Comparison of ENCODE assay signal across 1 cellular context in genomic region chr1:44616991-44617702, GRCh38.
TF ChIP-seq lines count a peak whose summit lies in the region.

No MANE protein-coding gene starts in this region.

TF ChIP-seq in HepG2, 621 proteins besides CTCF, POLR2A, EP300 and RAD21 (continues in another document):
- TF ChIP-seq FOXO4 (CRISPR knock-in tag; conservative IDR thresholded peaks at IDR 0.05) (0 out of 2 replicates have a peak, but pooled peaks have one; percentile 65), KAT2B (IDR thresholded peaks at IDR 0.05; ENCODE audit: borderline replicate concordance, low read depth, low read length) (peak; percentile 97), ZNF746 (CRISPR knock-in tag; IDR thresholded peaks at IDR 0.05) (peak; percentile 68; the same call in 1 of the 2 replicates), HOXD1 (CRISPR knock-in tag; IDR thresholded peaks at IDR 0.05) (0 out of 2 replicates have a peak, but pooled peaks have one; percentile 32), ZNF431 (CRISPR knock-in tag; IDR thresholded peaks at IDR 0.05; ENCODE audit: borderline replicate concordance, low read depth) (0 out of 2 replicates have a peak, but pooled peaks have one; percentile 53), WIZ (CRISPR knock-in tag; IDR thresholded peaks at IDR 0.05) (no peak), ESRRA (CRISPR knock-in tag; IDR thresholded peaks at IDR 0.05; ENCODE audit: low read depth) (peak; percentile 57; the same call in 1 of the 2 replicates), TBX2 (CRISPR knock-in tag; IDR thresholded peaks at IDR 0.05; ENCODE audit: borderline replicate concordance) (0 out of 2 replicates have a peak, but pooled peaks have one; percentile 16), KDM1A (CRISPR knock-in tag; IDR thresholded peaks at IDR 0.05) (no peak), ADNP (CRISPR knock-in tag; IDR thresholded peaks at IDR 0.05) (no peak), ZNF784 (CRISPR knock-in tag; IDR thresholded peaks at IDR 0.05; ENCODE audit: borderline replicate concordance) (no peak), SALL1 (CRISPR knock-in tag; IDR thresholded peaks at IDR 0.05) (peak; percentile 43; the same call in 1 of the 2 replicates), LCORL (IDR thresholded peaks at IDR 0.05) (no peak), LCORL (CRISPR knock-in tag; IDR thresholded peaks at IDR 0.05) (peak; percentile 93), ZNF17 (CRISPR knock-in tag; IDR thresholded peaks at IDR 0.05) (no peak), HDAC1 (CRISPR knock-in tag; IDR thresholded peaks at IDR 0.05) (peak; percentile 68), ZNF180 (CRISPR knock-in tag; IDR thresholded peaks at IDR 0.05; ENCODE audit: borderline replicate concordance, low read depth) (no peak), SKI (IDR thresholded peaks at IDR 0.05; ENCODE audit: partially characterized antibody) (peak; percentile 75), ATF7 (IDR thresholded peaks at IDR 0.05) (no peak), ATF7 (CRISPR knock-in tag; IDR thresholded peaks at IDR 0.05) (no peak), MEIS1 (CRISPR knock-in tag; IDR thresholded peaks at IDR 0.05; ENCODE audit: borderline replicate concordance) (peak; percentile 39; the same call in 1 of the 2 replicates), ZNF709 (CRISPR knock-in tag; IDR thresholded peaks at IDR 0.05) (no peak), ZNF512B (CRISPR knock-in tag; IDR thresholded peaks at IDR 0.05; ENCODE audit: borderline replicate concordance) (no peak), SKIL (CRISPR knock-in tag; IDR thresholded peaks at IDR 0.05; ENCODE audit: borderline replicate concordance) (peak; percentile 66; the same call in 1 of the 2 replicates), ZNF687 (CRISPR knock-in tag; IDR thresholded peaks at IDR 0.05) (peak; percentile 53), ZNF138 (CRISPR knock-in tag; IDR thresholded peaks at IDR 0.05; ENCODE audit: low read depth) (no peak), ETV5 (CRISPR knock-in tag; IDR thresholded peaks at IDR 0.05; ENCODE audit: borderline replicate concordance) (no peak), ZSCAN29 (CRISPR knock-in tag; conservative IDR thresholded peaks at IDR 0.05) (no peak), HNRNPLL (IDR thresholded peaks at IDR 0.05; ENCODE audit: low read depth, low read length, poor library complexity, severe bottlenecking) (no peak), ZNF362 (CRISPR knock-in tag; IDR thresholded peaks at IDR 0.05; ENCODE audit: borderline replicate concordance) (no peak), KLF12 (CRISPR knock-in tag; IDR thresholded peaks at IDR 0.05; ENCODE audit: borderline replicate concordance) (peak; percentile 37; the same call in 1 of the 2 replicates), HOXA3 (CRISPR knock-in tag; IDR thresholded peaks at IDR 0.05) (peak; percentile 46; the same call in 1 of the 2 replicates), ZMYM3 (CRISPR knock-in tag; IDR thresholded peaks at IDR 0.05) (no peak), ATAD3A (CRISPR knock-in tag; IDR thresholded peaks at IDR 0.05) (no peak)
- TF ChIP-seq, protein P1, sequence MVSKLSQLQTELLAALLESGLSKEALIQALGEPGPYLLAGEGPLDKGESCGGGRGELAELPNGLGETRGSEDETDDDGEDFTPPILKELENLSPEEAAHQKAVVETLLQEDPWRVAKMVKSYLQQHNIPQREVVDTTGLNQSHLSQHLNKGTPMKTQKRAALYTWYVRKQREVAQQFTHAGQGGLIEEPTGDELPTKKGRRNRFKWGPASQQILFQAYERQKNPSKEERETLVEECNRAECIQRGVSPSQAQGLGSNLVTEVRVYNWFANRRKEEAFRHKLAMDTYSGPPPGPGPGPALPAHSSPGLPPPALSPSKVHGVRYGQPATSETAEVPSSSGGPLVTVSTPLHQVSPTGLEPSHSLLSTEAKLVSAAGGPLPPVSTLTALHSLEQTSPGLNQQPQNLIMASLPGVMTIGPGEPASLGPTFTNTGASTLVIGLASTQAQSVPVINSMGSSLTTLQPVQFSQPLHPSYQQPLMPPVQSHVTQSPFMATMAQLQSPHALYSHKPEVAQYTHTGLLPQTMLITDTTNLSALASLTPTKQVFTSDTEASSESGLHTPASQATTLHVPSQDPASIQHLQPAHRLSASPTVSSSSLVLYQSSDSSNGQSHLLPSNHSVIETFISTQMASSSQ (IDR thresholded peaks at IDR 0.05; ENCODE audit: low read depth), result no peak
- TF ChIP-seq, protein P1 (CRISPR knock-in tag; IDR thresholded peaks at IDR 0.05; ENCODE audit: borderline replicate concordance), result no peak
- TF ChIP-seq, protein P2, sequence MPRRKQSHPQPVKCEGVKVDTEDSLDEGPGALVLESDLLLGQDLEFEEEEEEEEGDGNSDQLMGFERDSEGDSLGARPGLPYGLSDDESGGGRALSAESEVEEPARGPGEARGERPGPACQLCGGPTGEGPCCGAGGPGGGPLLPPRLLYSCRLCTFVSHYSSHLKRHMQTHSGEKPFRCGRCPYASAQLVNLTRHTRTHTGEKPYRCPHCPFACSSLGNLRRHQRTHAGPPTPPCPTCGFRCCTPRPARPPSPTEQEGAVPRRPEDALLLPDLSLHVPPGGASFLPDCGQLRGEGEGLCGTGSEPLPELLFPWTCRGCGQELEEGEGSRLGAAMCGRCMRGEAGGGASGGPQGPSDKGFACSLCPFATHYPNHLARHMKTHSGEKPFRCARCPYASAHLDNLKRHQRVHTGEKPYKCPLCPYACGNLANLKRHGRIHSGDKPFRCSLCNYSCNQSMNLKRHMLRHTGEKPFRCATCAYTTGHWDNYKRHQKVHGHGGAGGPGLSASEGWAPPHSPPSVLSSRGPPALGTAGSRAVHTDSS (CRISPR knock-in tag; conservative IDR thresholded peaks at IDR 0.05), result no peak
- TF ChIP-seq, protein P3, sequence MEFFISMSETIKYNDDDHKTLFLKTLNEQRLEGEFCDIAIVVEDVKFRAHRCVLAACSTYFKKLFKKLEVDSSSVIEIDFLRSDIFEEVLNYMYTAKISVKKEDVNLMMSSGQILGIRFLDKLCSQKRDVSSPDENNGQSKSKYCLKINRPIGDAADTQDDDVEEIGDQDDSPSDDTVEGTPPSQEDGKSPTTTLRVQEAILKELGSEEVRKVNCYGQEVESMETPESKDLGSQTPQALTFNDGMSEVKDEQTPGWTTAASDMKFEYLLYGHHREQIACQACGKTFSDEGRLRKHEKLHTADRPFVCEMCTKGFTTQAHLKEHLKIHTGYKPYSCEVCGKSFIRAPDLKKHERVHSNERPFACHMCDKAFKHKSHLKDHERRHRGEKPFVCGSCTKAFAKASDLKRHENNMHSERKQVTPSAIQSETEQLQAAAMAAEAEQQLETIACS (CRISPR knock-in tag; IDR thresholded peaks at IDR 0.05), result no peak
